ENCODE assay signal across 1 cellular context in the genomic region with DNA sequence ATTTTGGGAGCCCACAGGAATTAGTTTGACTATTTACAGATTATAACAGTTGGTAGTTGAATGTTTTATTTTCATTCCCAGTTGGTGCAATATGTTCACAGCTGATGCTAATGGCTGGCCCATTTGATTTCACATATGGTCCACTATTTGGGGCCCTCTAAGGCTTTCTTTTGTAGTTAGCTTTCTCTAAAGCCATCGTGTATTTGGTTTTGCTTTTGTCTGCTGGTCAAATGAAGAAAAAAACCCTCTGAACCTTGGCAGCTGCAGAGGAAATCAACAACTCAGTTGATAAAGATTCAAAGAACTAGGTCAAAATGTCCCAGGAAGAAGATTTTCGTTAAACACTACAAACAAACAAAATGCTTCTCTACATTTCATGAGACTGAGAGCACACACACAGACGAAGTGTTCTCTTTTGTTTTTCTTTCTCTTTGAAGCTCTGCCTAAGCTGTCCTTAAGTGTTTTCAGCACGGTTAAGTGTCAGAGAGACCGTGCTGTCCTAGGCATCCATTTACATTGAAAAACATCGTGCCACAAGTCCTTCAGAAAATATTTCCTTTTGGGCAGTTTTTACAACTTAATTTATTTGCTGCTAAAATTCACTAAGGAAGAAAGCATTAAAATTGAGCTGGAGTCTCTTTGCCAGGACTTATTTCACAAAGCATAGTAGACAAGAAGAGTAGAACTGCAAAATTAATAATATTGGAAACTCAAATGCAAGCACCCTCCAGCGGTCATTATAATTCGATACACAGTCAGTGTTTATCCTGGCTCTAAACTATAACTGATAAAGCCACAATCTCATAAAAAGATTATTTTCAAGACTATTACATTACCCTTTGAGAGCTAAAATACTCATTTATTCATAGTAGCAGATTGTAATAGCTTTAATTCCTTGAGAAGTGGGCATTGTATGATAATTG.
TF ChIP-seq lines count a peak whose summit lies in the region.

No MANE protein-coding gene starts in this region.

TF ChIP-seq in H1, 55 proteins besides CTCF, POLR2A, EP300 and RAD21 (continued from another document):
- no peak for TF ChIP-seq POU5F1 (IDR thresholded peaks at IDR 0.05; ENCODE audit: low read depth, low read length)
- no peak for TF ChIP-seq RBBP5 (IDR thresholded peaks at IDR 0.05; ENCODE audit: borderline replicate concordance, low read depth, low read length)
- no peak for TF ChIP-seq CHD1 (IDR thresholded peaks at IDR 0.05; ENCODE audit: low read depth, low read length)
- no peak for TF ChIP-seq SP4 (IDR thresholded peaks at IDR 0.05; ENCODE audit: low read length)
- no peak for TF ChIP-seq BCL11A (IDR thresholded peaks at IDR 0.05; ENCODE audit: low read depth in 2 of 2, low read length in 2 of 2)
- TF ChIP-seq TAF7 (optimal IDR thresholded peaks at IDR 0.05; ENCODE audit: borderline replicate concordance, low read depth, low read length), result no peak
- no peak for TF ChIP-seq CBX5 (IDR thresholded peaks at IDR 0.05; ENCODE audit: low read depth, low read length)
- TF ChIP-seq, protein P1, sequence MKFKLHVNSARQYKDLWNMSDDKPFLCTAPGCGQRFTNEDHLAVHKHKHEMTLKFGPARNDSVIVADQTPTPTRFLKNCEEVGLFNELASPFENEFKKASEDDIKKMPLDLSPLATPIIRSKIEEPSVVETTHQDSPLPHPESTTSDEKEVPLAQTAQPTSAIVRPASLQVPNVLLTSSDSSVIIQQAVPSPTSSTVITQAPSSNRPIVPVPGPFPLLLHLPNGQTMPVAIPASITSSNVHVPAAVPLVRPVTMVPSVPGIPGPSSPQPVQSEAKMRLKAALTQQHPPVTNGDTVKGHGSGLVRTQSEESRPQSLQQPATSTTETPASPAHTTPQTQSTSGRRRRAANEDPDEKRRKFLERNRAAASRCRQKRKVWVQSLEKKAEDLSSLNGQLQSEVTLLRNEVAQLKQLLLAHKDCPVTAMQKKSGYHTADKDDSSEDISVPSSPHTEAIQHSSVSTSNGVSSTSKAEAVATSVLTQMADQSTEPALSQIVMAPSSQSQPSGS (IDR thresholded peaks at IDR 0.05; ENCODE audit: low read length), result no peak
- no peak for TF ChIP-seq SUZ12 (IDR thresholded peaks at IDR 0.05; ENCODE audit: low read length)
- no peak for TF ChIP-seq YY1 (IDR thresholded peaks at IDR 0.05; ENCODE audit: low read depth, low read length)
- TF ChIP-seq CREB1 (IDR thresholded peaks at IDR 0.05), result no peak
- no peak for TF ChIP-seq TBP (IDR thresholded peaks at IDR 0.05; ENCODE audit: low read depth, low read length)
TF ChIP-seq in H1: peak in this region for 0.
